In the genomic region with DNA sequence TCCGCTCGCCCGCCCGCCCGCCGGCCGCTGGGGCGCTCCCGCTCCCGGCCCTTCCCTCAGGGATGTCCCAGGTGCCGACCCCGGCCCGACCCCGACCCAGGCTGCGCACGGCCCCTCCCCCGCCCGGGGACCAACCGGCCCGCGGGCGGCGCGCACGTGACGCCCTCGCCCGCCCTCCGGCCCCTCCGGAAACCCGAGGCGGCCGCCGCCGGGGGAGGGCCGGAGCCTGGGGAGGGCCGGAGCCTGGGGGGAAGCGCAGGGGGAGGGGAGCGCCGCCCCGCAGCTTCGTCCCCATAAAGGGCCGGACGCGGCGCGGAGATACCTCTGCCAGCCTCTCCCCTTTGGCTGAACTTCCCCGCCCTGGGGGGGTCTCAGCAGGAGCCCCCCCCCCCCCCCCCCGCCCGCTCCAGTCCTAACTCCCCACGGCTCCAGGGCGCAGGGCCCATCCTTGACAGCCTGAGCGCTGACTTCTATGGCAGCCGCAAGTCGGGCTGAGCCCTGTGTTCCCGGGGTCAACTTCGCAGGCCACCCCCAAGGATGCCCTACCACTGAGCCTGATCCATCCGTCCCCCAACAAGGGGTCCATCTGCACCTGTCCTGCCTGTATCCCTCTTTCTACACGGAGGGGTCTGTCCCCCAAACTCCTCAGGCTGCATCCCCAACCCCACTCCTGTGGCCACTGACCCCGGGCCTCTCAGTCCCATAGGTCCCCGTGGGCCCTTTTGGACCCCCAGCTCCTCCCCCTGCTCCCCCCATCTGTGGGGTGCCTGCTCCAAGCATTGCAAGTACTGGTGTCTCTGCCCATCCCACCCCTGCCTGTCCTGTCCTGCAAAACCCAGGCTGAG, we compare ENCODE assay signal across 8 cellular contexts.
A peak's percentile ranks its signal among the peaks of the same experiment; 100 is the strongest.
DNase-seq lines count a peak whose midpoint lies in the region; ATAC-seq and TF ChIP-seq lines count a peak whose summit lies in the region.

A gene (minus strand): TSS at position 69 of the 845 bp plus-strand sequence. CDS start 174 bp downstream, outside the sequence.

- no peak for TF ChIP-seq RAD21 in Ishikawa (IDR thresholded peaks at IDR 0.05; ENCODE audit: low read depth)

- H3K4me1 Mint-ChIP-seq in T-helper 1 cell treated with Interleukin-12 subunit alpha and Interleukin-12 subunit beta and Interleukin-4 antibody, amounts not matched to agents 30 μg/mL and 1 μg/mL, for 36 hours (ENCODE audit: low read depth) = peaks cover 4% of the 10 kb centered on the region
- peaks cover 13% of the 10 kb centered on the region for H3K4me1 Mint-ChIP-seq in stimulated activated effector memory CD8-positive, alpha-beta T cell treated with anti-CD3 and anti-CD28 coated beads, Interleukin-12 subunit alpha, Interleukin-12 subunit beta, amount 100 ng/mL, for 72 hours

- peak within 1 kb of the TSS; percentile 70 for H3K4me3 Mint-ChIP-seq in T-helper 1 cell treated with Interleukin-12 subunit alpha and Interleukin-12 subunit beta and Interleukin-4 antibody, amounts not matched to agents 30 μg/mL and 1 μg/mL, for 36 hours
- peak within 1 kb of the TSS; percentile 72 for H3K4me3 Mint-ChIP-seq in stimulated activated effector memory CD8-positive, alpha-beta T cell treated with anti-CD3 and anti-CD28 coated beads, Interleukin-12 subunit alpha, Interleukin-12 subunit beta, amount 100 ng/mL, for 72 hours

- peak within 1 kb of the TSS; percentile 61 for H3K4me3 ChIP-seq in iPS-11a (ENCODE audit: low read depth, low read length)

- H3K36me3 Mint-ChIP-seq in T-helper 1 cell treated with Interleukin-12 subunit alpha and Interleukin-12 subunit beta and Interleukin-4 antibody, amounts not matched to agents 30 μg/mL and 1 μg/mL, for 36 hours (ENCODE audit: low read depth) = peaks cover 3% of the 10 kb centered on the region
- peaks cover 7% of the 10 kb centered on the region for H3K36me3 Mint-ChIP-seq in stimulated activated effector memory CD8-positive, alpha-beta T cell treated with anti-CD3 and anti-CD28 coated beads, Interleukin-12 subunit alpha, Interleukin-12 subunit beta, amount 100 ng/mL, for 72 hours

- H3K9me3 Mint-ChIP-seq in T-helper 1 cell treated with Interleukin-12 subunit alpha and Interleukin-12 subunit beta and Interleukin-4 antibody, amounts not matched to agents 30 μg/mL and 1 μg/mL, for 36 hours = no peaks in the 10 kb centered on the region
- H3K9me3 Mint-ChIP-seq in stimulated activated effector memory CD8-positive, alpha-beta T cell treated with anti-CD3 and anti-CD28 coated beads, Interleukin-12 subunit alpha, Interleukin-12 subunit beta, amount 100 ng/mL, for 72 hours = no peaks in the 10 kb centered on the region

- no peak for TF ChIP-seq EP300 in Ishikawa (IDR thresholded peaks at IDR 0.05; ENCODE audit: borderline replicate concordance)

- peaks cover 10% of the 10 kb centered on the region for H3K27me3 Mint-ChIP-seq in T-helper 1 cell treated with Interleukin-12 subunit alpha and Interleukin-12 subunit beta and Interleukin-4 antibody, amounts not matched to agents 30 μg/mL and 1 μg/mL, for 36 hours (ENCODE audit: low read depth)

- H3K27ac Mint-ChIP-seq in T-helper 1 cell treated with Interleukin-12 subunit alpha and Interleukin-12 subunit beta and Interleukin-4 antibody, amounts not matched to agents 30 μg/mL and 1 μg/mL, for 36 hours = peak within 1 kb of the TSS; percentile 9
- no peak within 1 kb of the TSS for H3K27ac Mint-ChIP-seq in stimulated activated effector memory CD8-positive, alpha-beta T cell treated with anti-CD3 and anti-CD28 coated beads, Interleukin-12 subunit alpha, Interleukin-12 subunit beta, amount 100 ng/mL, for 72 hours

- DNase-seq in T-helper 1 cell = no peak
- peak; percentile 22 for DNase-seq in amniotic epithelial cell (ENCODE audit: low read depth)
- DNase-seq in stimulated activated effector memory CD8-positive, alpha-beta T cell treated with anti-CD3 and anti-CD28 coated beads, Interleukin-12 subunit alpha, Interleukin-12 subunit beta, amount 100 ng/mL, for 72 hours (ENCODE audit: low spot score in 2 of 2) = no peak
- DNase-seq in NCI-H128 (lab: John Stamatoyannopoulos, UW; ENCODE audit: unreplicated experiment) = no peak

- no peak for ATAC-seq in stimulated activated effector memory CD8-positive, alpha-beta T cell treated with anti-CD3 and anti-CD28 coated beads, Interleukin-12 subunit alpha, Interleukin-12 subunit beta, amount 100 ng/mL, for 72 hours
- ATAC-seq in GM19328 (IDR thresholded peaks at IDR 0.05; ENCODE audit: unreplicated experiment) = no peak

TF ChIP-seq in Ishikawa, 13 proteins besides CTCF, POLR2A, EP300 and RAD21:
- TF ChIP-seq, protein P1, sequence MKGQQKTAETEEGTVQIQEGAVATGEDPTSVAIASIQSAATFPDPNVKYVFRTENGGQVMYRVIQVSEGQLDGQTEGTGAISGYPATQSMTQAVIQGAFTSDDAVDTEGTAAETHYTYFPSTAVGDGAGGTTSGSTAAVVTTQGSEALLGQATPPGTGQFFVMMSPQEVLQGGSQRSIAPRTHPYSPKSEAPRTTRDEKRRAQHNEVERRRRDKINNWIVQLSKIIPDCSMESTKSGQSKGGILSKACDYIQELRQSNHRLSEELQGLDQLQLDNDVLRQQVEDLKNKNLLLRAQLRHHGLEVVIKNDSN (IDR thresholded peaks at IDR 0.05) = peak; percentile 89
- TF ChIP-seq, protein P2, sequence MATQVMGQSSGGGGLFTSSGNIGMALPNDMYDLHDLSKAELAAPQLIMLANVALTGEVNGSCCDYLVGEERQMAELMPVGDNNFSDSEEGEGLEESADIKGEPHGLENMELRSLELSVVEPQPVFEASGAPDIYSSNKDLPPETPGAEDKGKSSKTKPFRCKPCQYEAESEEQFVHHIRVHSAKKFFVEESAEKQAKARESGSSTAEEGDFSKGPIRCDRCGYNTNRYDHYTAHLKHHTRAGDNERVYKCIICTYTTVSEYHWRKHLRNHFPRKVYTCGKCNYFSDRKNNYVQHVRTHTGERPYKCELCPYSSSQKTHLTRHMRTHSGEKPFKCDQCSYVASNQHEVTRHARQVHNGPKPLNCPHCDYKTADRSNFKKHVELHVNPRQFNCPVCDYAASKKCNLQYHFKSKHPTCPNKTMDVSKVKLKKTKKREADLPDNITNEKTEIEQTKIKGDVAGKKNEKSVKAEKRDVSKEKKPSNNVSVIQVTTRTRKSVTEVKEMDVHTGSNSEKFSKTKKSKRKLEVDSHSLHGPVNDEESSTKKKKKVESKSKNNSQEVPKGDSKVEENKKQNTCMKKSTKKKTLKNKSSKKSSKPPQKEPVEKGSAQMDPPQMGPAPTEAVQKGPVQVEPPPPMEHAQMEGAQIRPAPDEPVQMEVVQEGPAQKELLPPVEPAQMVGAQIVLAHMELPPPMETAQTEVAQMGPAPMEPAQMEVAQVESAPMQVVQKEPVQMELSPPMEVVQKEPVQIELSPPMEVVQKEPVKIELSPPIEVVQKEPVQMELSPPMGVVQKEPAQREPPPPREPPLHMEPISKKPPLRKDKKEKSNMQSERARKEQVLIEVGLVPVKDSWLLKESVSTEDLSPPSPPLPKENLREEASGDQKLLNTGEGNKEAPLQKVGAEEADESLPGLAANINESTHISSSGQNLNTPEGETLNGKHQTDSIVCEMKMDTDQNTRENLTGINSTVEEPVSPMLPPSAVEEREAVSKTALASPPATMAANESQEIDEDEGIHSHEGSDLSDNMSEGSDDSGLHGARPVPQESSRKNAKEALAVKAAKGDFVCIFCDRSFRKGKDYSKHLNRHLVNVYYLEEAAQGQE (IDR thresholded peaks at IDR 0.05; ENCODE audit: low read depth) = no peak
- no peak for TF ChIP-seq NFIC (IDR thresholded peaks at IDR 0.05)
